Comparison of ENCODE assay signal across 21 cellular contexts in genomic region chr12:40525054-40525453, GRCh38.
"Had no signal": no experiment of that assay in that cellular context is flagged by ENCODE, and none has a peak within 500 bp of the region (broad histone marks: within the 10 kb centered on the region; RNA-seq: fewer than 3 reads in every experiment).

No MANE protein-coding gene starts in this region.

- ATAC-seq: activated T-cell treated with anti-CD3 and anti-CD28 coated beads, Interleukin-2, amount 50 U/mL, for 72 hours; gastroesophageal sphincter; natural killer cell had no signal

- DNase-seq: activated CD4-positive, alpha-beta memory T cell treated with anti-CD3 and anti-CD28 coated beads, Interleukin-2, amount 10 ng/mL, durations not matched to agents 7 days and 5 days; activated CD4-positive, alpha-beta T cell treated with anti-CD3 and anti-CD28 coated beads for 48 hours; activated effector memory CD4-positive, alpha-beta T cell treated with Interleukin-2 at 50 U/mL for 16 hours; activated naive CD4-positive, alpha-beta T cell treated with anti-CD3 and anti-CD28 coated beads, Interleukin-2, amount 10 ng/mL, durations not matched to agents 7 days and 5 days; activated T-cell treated with anti-CD3 and anti-CD28 coated beads, Interleukin-2, amount 50 U/mL, for 72 hours; amygdala; cerebellar nuclear complex; head of caudate nucleus; hypothalamus; midbrain; natural killer cell; spleen; stimulated activated CD4-positive, alpha-beta T cell treated with anti-CD3 and anti-CD28 coated beads, Interleukin-4, amount 100 ng/mL, for 1 hour; stimulated activated naive CD4-positive, alpha-beta T cell; testis; trophoblast cell; uterus had no signal

- H3K27ac ChIP-seq: coronary artery, epithelial cell of prostate, gastroesophageal sphincter, prostate gland, spleen, testis, uterus had no signal
